Comparison of ENCODE assay signal across 21 cellular contexts in the genomic region with DNA sequence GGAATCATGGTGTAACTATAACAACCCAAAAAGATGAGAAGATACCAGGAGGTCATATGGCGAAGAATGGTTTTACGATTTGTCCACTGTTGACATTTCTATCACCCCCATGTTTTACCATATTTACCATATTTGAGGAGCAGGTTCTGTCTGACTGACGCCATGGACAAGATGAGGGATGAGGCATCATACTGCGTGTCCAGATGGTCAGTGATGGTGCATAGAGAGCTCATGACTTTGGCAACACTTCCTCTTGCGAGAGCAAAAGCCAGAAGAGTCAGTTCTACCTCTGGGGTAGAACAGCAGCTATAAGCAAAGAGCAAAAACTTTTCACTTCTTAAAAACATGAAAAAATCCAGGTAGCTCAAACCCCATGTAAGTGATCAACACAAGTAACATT. TPM values are rescaled to one million over a fixed set of nuclear protein-coding genes. Genes with fewer than 3 reads are reported as not detected.
DNase-seq lines count a peak whose midpoint lies in the region; ATAC-seq, FAIRE-seq and TF ChIP-seq lines count a peak whose summit lies in the region.
"Had no signal": no experiment of that assay in that cellular context is flagged by ENCODE, and none has a peak within 500 bp of the region (broad histone marks: within the 10 kb centered on the region; RNA-seq: fewer than 3 reads in every experiment).

No MANE protein-coding gene starts in this region.

- DNase-seq in right lobe of liver (no peak), HepG2 (ENCODE audit: low spot score) (no peak), esophagus squamous epithelium (lab: John Stamatoyannopoulos, UW) (no peak), testis (no peak)
- no peak for DNase-seq in activated CD4-positive, CD25-positive, alpha-beta regulatory T cell (lab: John Stamatoyannopoulos, UW)
- DNase-seq in activated T-helper 1 cell treated with anti-CD3 and anti-CD28 coated beads, Interleukin-12 subunit alpha, Interleukin-12 subunit beta, Interleukin-2, Interleukin-4 antibody, amounts not matched to agents 30 ng/mL and 10 ng/mL and 1 ng/mL, durations not matched to agents 14 hours and 24 hours and 36 hours (ENCODE audit: low spot score) = no peak
- DNase-seq: AML-193; Caco-2; CD4-positive, alpha-beta T cell; GDM1; GM23248 had no signal

- H3K4me3 ChIP-seq in right lobe of liver = no peak overlapping the region
- no peak overlapping the region for H3K4me3 ChIP-seq in HepG2 (replicated peaks in 1 of 3; ENCODE audit: insufficient read depth in 1 of 3, low read depth in 2 of 3, low read length in 3 of 3)
- no peak overlapping the region for H3K4me3 ChIP-seq in esophagus squamous epithelium
- H3K4me3 ChIP-seq in testis = no peak overlapping the region
- H3K4me3 ChIP-seq: A549, GM23248, HAP-1 had no signal

- no peak for ATAC-seq in right lobe of liver
- no peak for ATAC-seq in HepG2
- ATAC-seq in activated T-helper 17 cell treated with anti-CD3 and anti-CD28 coated beads, Interleukin-2, amount 50 U/mL, for 72 hours (replicated peaks) = no peak
- no peak for ATAC-seq in HG02623 (IDR thresholded peaks at IDR 0.05; ENCODE audit: unreplicated experiment)
- ATAC-seq: A549 had no signal

- BruUV-seq in HepG2 (replicated peaks; lab: Mats Ljungman, UMichigan) = no TSS peak

- intact Hi-C loops in right lobe of liver (cut with DNase I) = no loop called here
- intact Hi-C loops in HepG2 (cut with micrococcal nuclease; ENCODE audit: unreplicated experiment) = no loop called here
- intact Hi-C loops in esophagus squamous epithelium (cut with DNase I) = no loop called here
- intact Hi-C loops in activated T-helper 1 cell treated with anti-CD3 and anti-CD28 coated beads, Interleukin-12 subunit alpha, Interleukin-12 subunit beta, Interleukin-2, Interleukin-4 antibody, amounts not matched to agents 30 ng/mL and 10 ng/mL and 1 ng/mL, durations not matched to agents 14 hours and 24 hours and 36 hours (cut with micrococcal nuclease) = no loop called here
- intact Hi-C loops in testis (cut with DNase I; ENCODE audit: low total_unique reads) = no loop called here

- H3K9me3 Mint-ChIP-seq in activated T-helper 17 cell treated with anti-CD3 and anti-CD28 coated beads, Interleukin-2, amount 50 U/mL, for 72 hours = no peaks in the 10 kb centered on the region
- H3K9me3 Mint-ChIP-seq in activated T-helper 1 cell treated with anti-CD3 and anti-CD28 coated beads, Interleukin-12 subunit alpha, Interleukin-12 subunit beta, Interleukin-2, Interleukin-4 antibody, amounts not matched to agents 30 ng/mL and 10 ng/mL and 1 ng/mL, durations not matched to agents 14 hours and 24 hours and 36 hours = no peaks in the 10 kb centered on the region
- H3K9me3 Mint-ChIP-seq: CD4-positive, alpha-beta T cell had no signal

- H3K4me1 Mint-ChIP-seq in activated T-helper 17 cell treated with anti-CD3 and anti-CD28 coated beads, Interleukin-2, amount 50 U/mL, for 72 hours = peaks cover 35% of the 10 kb centered on the region
- peaks cover 40% of the 10 kb centered on the region for H3K4me1 Mint-ChIP-seq in activated T-helper 1 cell treated with anti-CD3 and anti-CD28 coated beads, Interleukin-12 subunit alpha, Interleukin-12 subunit beta, Interleukin-2, Interleukin-4 antibody, amounts not matched to agents 30 ng/mL and 10 ng/mL and 1 ng/mL, durations not matched to agents 14 hours and 24 hours and 36 hours (ENCODE audit: low read depth)

- H3K27ac ChIP-seq in right lobe of liver = peak overlapping the region in 2 of 3 donors; percentile 12 to 50
- H3K27ac ChIP-seq in HepG2 (ENCODE audit: extremely low read length, insufficient read depth, low read length) = no peak overlapping the region
- peak overlapping the region in 3 of 4 donors; percentile 55 to 81 (median 64) for H3K27ac ChIP-seq in esophagus squamous epithelium
- H3K27ac ChIP-seq in testis = no peak overlapping the region
- H3K27ac ChIP-seq: 22Rv1, A549, C4-2B, GM23248, HL-60 had no signal

- TF ChIP-seq CTCF in right lobe of liver (IDR thresholded peaks at IDR 0.05) = no peak
- TF ChIP-seq CTCF in HepG2 (CRISPR knock-in tag; IDR thresholded peaks at IDR 0.05) = no peak
- TF ChIP-seq CTCF in esophagus squamous epithelium (IDR thresholded peaks at IDR 0.05) = no peak
- TF ChIP-seq CTCF in testis (IDR thresholded peaks at IDR 0.05) = no peak

- H3K27ac Mint-ChIP-seq in activated T-helper 17 cell treated with anti-CD3 and anti-CD28 coated beads, Interleukin-2, amount 50 U/mL, for 72 hours = peak overlapping the region; percentile 48
- no peak overlapping the region for H3K27ac Mint-ChIP-seq in activated T-helper 1 cell treated with anti-CD3 and anti-CD28 coated beads, Interleukin-12 subunit alpha, Interleukin-12 subunit beta, Interleukin-2, Interleukin-4 antibody, amounts not matched to agents 30 ng/mL and 10 ng/mL and 1 ng/mL, durations not matched to agents 14 hours and 24 hours and 36 hours
- H3K27ac Mint-ChIP-seq: CD4-positive, alpha-beta T cell had no signal

- no peak overlapping the region for H3K4me2 ChIP-seq in HepG2 (ENCODE audit: low read depth, low read length)
- H3K4me2 ChIP-seq: A549 had no signal

- POLR2A ChIA-PET in HepG2 (lab: Yijun Ruan, JAX) = no interaction called here

- no peak overlapping the region for H2AFZ ChIP-seq in HepG2 (ENCODE audit: low read length)
- H2AFZ ChIP-seq: GM23248 had no signal

- H3K27me3 Mint-ChIP-seq in activated T-helper 17 cell treated with anti-CD3 and anti-CD28 coated beads, Interleukin-2, amount 50 U/mL, for 72 hours = no peaks in the 10 kb centered on the region
- H3K27me3 Mint-ChIP-seq in activated T-helper 1 cell treated with anti-CD3 and anti-CD28 coated beads, Interleukin-12 subunit alpha, Interleukin-12 subunit beta, Interleukin-2, Interleukin-4 antibody, amounts not matched to agents 30 ng/mL and 10 ng/mL and 1 ng/mL, durations not matched to agents 14 hours and 24 hours and 36 hours (ENCODE audit: insufficient read depth) = no peaks in the 10 kb centered on the region
- H3K27me3 Mint-ChIP-seq: CD4-positive, alpha-beta T cell had no signal

- H3K27me3 ChIP-seq in right lobe of liver = no peaks in the 10 kb centered on the region
- no peaks in the 10 kb centered on the region for H3K27me3 ChIP-seq in HepG2 (ENCODE audit: control insufficient read depth in 1 of 2, insufficient read depth in 2 of 2, low read length in 2 of 2)
- no peaks in the 10 kb centered on the region for H3K27me3 ChIP-seq in esophagus squamous epithelium
- no peaks in the 10 kb centered on the region for H3K27me3 ChIP-seq in testis

- H3K9me3 ChIP-seq in right lobe of liver (no peaks in the 10 kb centered on the region), HepG2 (ENCODE audit: low read length) (no peaks in the 10 kb centered on the region), esophagus squamous epithelium (no peaks in the 10 kb centered on the region), testis (no peaks in the 10 kb centered on the region)
- H3K9me3 ChIP-seq: A549, Caco-2, HAP-1 had no signal

- CTCF ChIA-PET in HepG2 (lab: Yijun Ruan, JAX; ENCODE audit: low intra/inter-chr PET ratio, low total read pairs) = no interaction called here

- TF ChIP-seq RAD21 in HepG2 (CRISPR knock-in tag; IDR thresholded peaks at IDR 0.05) = no peak

- TF ChIP-seq POLR2A in right lobe of liver (IDR thresholded peaks at IDR 0.05) = no peak
- TF ChIP-seq POLR2A in HepG2 (IDR thresholded peaks at IDR 0.05; ENCODE audit: insufficient read depth in 1 of 2, low read depth in 2 of 2, low read length in 2 of 2) = no peak
- no peak for TF ChIP-seq POLR2A in esophagus squamous epithelium (IDR thresholded peaks at IDR 0.05)
- no peak for TF ChIP-seq POLR2A in testis (IDR thresholded peaks at IDR 0.05)

- no peak for TF ChIP-seq EP300 in HepG2 (IDR thresholded peaks at IDR 0.05; ENCODE audit: low read depth in 2 of 2, low read length in 2 of 2)
- TF ChIP-seq EP300 in HepG2 (CRISPR knock-in tag; IDR thresholded peaks at IDR 0.05; ENCODE audit: borderline replicate concordance) = no peak

- H3K79me2 ChIP-seq in HepG2 (ENCODE audit: insufficient read depth, low read length) = no peaks in the 10 kb centered on the region

- no peak for FAIRE-seq in HepG2 (lab: Jason Lieb, UNC)
- FAIRE-seq: A549, D721Med, GM12892, GM18507 had no signal

- H3K36me3 Mint-ChIP-seq in activated T-helper 17 cell treated with anti-CD3 and anti-CD28 coated beads, Interleukin-2, amount 50 U/mL, for 72 hours (ENCODE audit: low read depth) = peaks cover 97% of the 10 kb centered on the region
- peaks cover 49% of the 10 kb centered on the region for H3K36me3 Mint-ChIP-seq in activated T-helper 1 cell treated with anti-CD3 and anti-CD28 coated beads, Interleukin-12 subunit alpha, Interleukin-12 subunit beta, Interleukin-2, Interleukin-4 antibody, amounts not matched to agents 30 ng/mL and 10 ng/mL and 1 ng/mL, durations not matched to agents 14 hours and 24 hours and 36 hours (ENCODE audit: low read depth)

- no peaks in the 10 kb centered on the region for H4K20me1 ChIP-seq in HepG2 (ENCODE audit: insufficient read depth, low read length)

- H3K36me3 ChIP-seq in right lobe of liver (peaks cover 0 to 77% (median 15%) of the 10 kb centered on the region in 4 donors), HepG2 (replicated peaks in 1 of 2; ENCODE audit: control insufficient read depth in 1 of 2, insufficient read depth in 2 of 2, low read length in 2 of 2) (peaks cover 20 to 52% of the 10 kb centered on the region in 2 experiments), esophagus squamous epithelium (peaks cover 0 to 99% (median 17%) of the 10 kb centered on the region in 3 donors), testis (ENCODE audit: low read depth, missing control alignments) (no peaks in the 10 kb centered on the region)

- peaks cover 0 to 17% (median 2%) of the 10 kb centered on the region in 4 donors for H3K4me1 ChIP-seq in right lobe of liver
- H3K4me1 ChIP-seq in HepG2 (ENCODE audit: insufficient read depth, low read length) = no peaks in the 10 kb centered on the region
- H3K4me1 ChIP-seq in esophagus squamous epithelium = peaks cover 0 to 29% (median 7%) of the 10 kb centered on the region in 3 donors
- peaks cover 15% of the 10 kb centered on the region for H3K4me1 ChIP-seq in testis
- H3K4me1 ChIP-seq: Caco-2, HAP-1 had no signal

- H3K4me3 Mint-ChIP-seq in activated T-helper 17 cell treated with anti-CD3 and anti-CD28 coated beads, Interleukin-2, amount 50 U/mL, for 72 hours = no peak overlapping the region
- no peak overlapping the region for H3K4me3 Mint-ChIP-seq in activated T-helper 1 cell treated with anti-CD3 and anti-CD28 coated beads, Interleukin-12 subunit alpha, Interleukin-12 subunit beta, Interleukin-2, Interleukin-4 antibody, amounts not matched to agents 30 ng/mL and 10 ng/mL and 1 ng/mL, durations not matched to agents 14 hours and 24 hours and 36 hours
- H3K4me3 Mint-ChIP-seq: CD4-positive, alpha-beta T cell had no signal

- in situ Hi-C loops in HepG2 (cut with HindIII; ENCODE audit: extremely low pct_ligation_motif_present, low pct_unique_long_range_greater_than_20kb) = no loop called here

- no peak overlapping the region for H3K9ac ChIP-seq in HepG2 (ENCODE audit: insufficient read depth, low read depth, low read length)
- H3K9ac ChIP-seq: GM23248 had no signal

- 73% methylated on average over 4 of the region's 5 CpGs for WGBS in right lobe of liver (ENCODE audit: insufficient coverage, low coverage, low lambda C conversion rate, missing lambda C conversion rate)
- WGBS in HepG2 (ENCODE audit: low lambda C conversion rate) = 79% methylated on average over 5 of the region's 5 CpGs
- 77 to 80% methylated on average over 5 of the region's 5 CpGs for WGBS in esophagus squamous epithelium, 2 donors
- whole genome bisulfite sequencing in testis, 2 donors = 76 to 78% methylated on average over 5 of the region's 5 CpGs

RNA-seq across cellular contexts. Expression of a gene that starts 38.3 kb away (rescaled TPM):
- total RNA-seq in right lobe of liver (10 to 100 TPM; 17.1 to 24.9 (median 21.0) TPM), HepG2 (2016; rRNA removed; fragmentation: Illumina TruSeq; extraction: Trizol) (8.7 and 10.2 TPM in 2 replicates), esophagus squamous epithelium (10 to 100 TPM; 24.8 to 72.9 (median 36.4) TPM), testis (100 to 1,000 TPM; 115 to 129 TPM)
- total RNA-seq in HepG2 (2016; cell fraction: cytosol; rRNA removed; fragmentation: Illumina TruSeq; extraction: Trizol; ENCODE audit: low read depth) = 11.2 and 16.0 TPM in 2 replicates
- 7.8 and 8.6 TPM in 2 replicates for total RNA-seq in HepG2 (2016; cell fraction: insoluble cytoplasmic fraction; rRNA removed; fragmentation: Illumina TruSeq; extraction: Trizol)
- total RNA-seq in HepG2 (2016; cell fraction: membrane; rRNA removed; fragmentation: Illumina TruSeq; extraction: Trizol) = 4.6 and 5.0 TPM in 2 replicates
- total RNA-seq in HepG2 (2016; cell fraction: nucleus; rRNA removed; fragmentation: Illumina TruSeq; extraction: Trizol) = 15.4 and 17.3 TPM in 2 replicates
- polyA plus RNA-seq in HepG2 (2011; rRNA removed) (7.7 and 7.9 TPM in 2 replicates), testis (ENCODE audit: insufficient read depth, low read depth, low replicate concordance) (36.3 TPM)
- 4.0 and 5.2 TPM in 2 replicates for polyA plus RNA-seq in HepG2 (2011; cell fraction: cytosol; rRNA removed)
- polyA plus RNA-seq in HepG2 (2011; cell fraction: nucleus; rRNA removed) = 20.2 and 21.4 TPM in 2 replicates
- polyA plus RNA-seq in HepG2 (2012) = 6.9 and 7.9 TPM in 2 replicates
- 0.45 and 0.49 TPM in 2 replicates for polyA plus RNA-seq in HepG2 (2016; cell fraction: cytosol; fragmentation: Illumina TruSeq; extraction: Trizol; ENCODE audit: low read depth)
- polyA plus RNA-seq in HepG2 (2016; cell fraction: insoluble cytoplasmic fraction; fragmentation: Illumina TruSeq; extraction: Trizol; ENCODE audit: low read depth) = 3.4 and 5.0 TPM in 2 replicates
- 0.88 and 0.91 TPM in 2 replicates for polyA plus RNA-seq in HepG2 (2016; cell fraction: membrane; fragmentation: Illumina TruSeq; extraction: Trizol; ENCODE audit: low read depth)
- 18.8 and 20.1 TPM in 2 replicates for polyA plus RNA-seq in HepG2 (2016; cell fraction: nucleus; fragmentation: Illumina TruSeq; extraction: Trizol; ENCODE audit: insufficient read depth, low read depth)
- 37.0 and 76.8 TPM in 2 replicates for polyA minus RNA-seq in HepG2 (2011; rRNA and poly(A)+ RNA removed; ENCODE audit: low replicate concordance)
- 9.7 and 11.1 TPM in 2 replicates for polyA minus RNA-seq in HepG2 (2011; cell fraction: cytosol; rRNA and poly(A)+ RNA removed)
- polyA minus RNA-seq in HepG2 (2011; cell fraction: nucleus; rRNA and poly(A)+ RNA removed) = 41.5 and 44.0 TPM in 2 replicates
- 10 to 100 TPM; 48.1 to 48.2 TPM for total RNA-seq in activated T-helper 17 cell treated with anti-CD3 and anti-CD28 coated beads, Interleukin-2, amount 50 U/mL, for 72 hours
- total RNA-seq in activated T-helper 1 cell treated with anti-CD3 and anti-CD28 coated beads, Interleukin-12 subunit alpha, Interleukin-12 subunit beta, Interleukin-2, Interleukin-4 antibody, amounts not matched to agents 30 ng/mL and 10 ng/mL and 1 ng/mL, durations not matched to agents 14 hours and 24 hours and 36 hours = 43.8 and 45.2 TPM in 2 replicates

RNA-seq across cellular contexts. Expression of a gene that starts 38.5 kb away (rescaled TPM):
- 10 to 100 TPM; 10.4 to 22.8 (median 14.8) TPM for total RNA-seq in right lobe of liver
- total RNA-seq in HepG2 (2016; rRNA removed; fragmentation: Illumina TruSeq; extraction: Trizol) = 5.8 and 7.6 TPM in 2 replicates
- total RNA-seq in HepG2 (2016; cell fraction: cytosol; rRNA removed; fragmentation: Illumina TruSeq; extraction: Trizol; ENCODE audit: low read depth) = 12.7 and 15.9 TPM in 2 replicates
- 7.0 and 8.3 TPM in 2 replicates for total RNA-seq in HepG2 (2016; cell fraction: insoluble cytoplasmic fraction; rRNA removed; fragmentation: Illumina TruSeq; extraction: Trizol)
- 5.7 and 7.6 TPM in 2 replicates for total RNA-seq in HepG2 (2016; cell fraction: membrane; rRNA removed; fragmentation: Illumina TruSeq; extraction: Trizol)
- total RNA-seq in HepG2 (2016; cell fraction: nucleus; rRNA removed; fragmentation: Illumina TruSeq; extraction: Trizol) = 4.0 and 5.4 TPM in 2 replicates
- polyA plus RNA-seq in HepG2 (2011; rRNA removed) = 9.6 and 12.2 TPM in 2 replicates
- polyA plus RNA-seq in HepG2 (2011; cell fraction: cytosol; rRNA removed) = 12.1 and 14.6 TPM in 2 replicates
- polyA plus RNA-seq in HepG2 (2011; cell fraction: nucleus; rRNA removed) = 9.1 and 11.2 TPM in 2 replicates
- polyA plus RNA-seq in HepG2 (2012) = 6.8 and 7.4 TPM in 2 replicates
- 7.9 and 8.9 TPM in 2 replicates for polyA plus RNA-seq in HepG2 (2016; cell fraction: cytosol; fragmentation: Illumina TruSeq; extraction: Trizol; ENCODE audit: low read depth)
- polyA plus RNA-seq in HepG2 (2016; cell fraction: insoluble cytoplasmic fraction; fragmentation: Illumina TruSeq; extraction: Trizol; ENCODE audit: low read depth) = 7.6 and 7.9 TPM in 2 replicates
- polyA plus RNA-seq in HepG2 (2016; cell fraction: membrane; fragmentation: Illumina TruSeq; extraction: Trizol; ENCODE audit: low read depth) = 3.4 and 5.5 TPM in 2 replicates
- polyA plus RNA-seq in HepG2 (2016; cell fraction: nucleus; fragmentation: Illumina TruSeq; extraction: Trizol; ENCODE audit: insufficient read depth, low read depth) = 8.6 TPM in 2 replicates
- 13.0 and 24.6 TPM in 2 replicates for polyA minus RNA-seq in HepG2 (2011; rRNA and poly(A)+ RNA removed; ENCODE audit: low replicate concordance)
- 3.0 and 5.1 TPM in 2 replicates for polyA minus RNA-seq in HepG2 (2011; cell fraction: cytosol; rRNA and poly(A)+ RNA removed)
- polyA minus RNA-seq in HepG2 (2011; cell fraction: nucleus; rRNA and poly(A)+ RNA removed) = 3.9 and 4.4 TPM in 2 replicates
- 1 to 10 TPM; 6.6 to 8.4 TPM for total RNA-seq in activated T-helper 17 cell treated with anti-CD3 and anti-CD28 coated beads, Interleukin-2, amount 50 U/mL, for 72 hours
- 10 to 100 TPM; 15.4 to 21.0 (median 18.3) TPM for total RNA-seq in esophagus squamous epithelium
- total RNA-seq in activated T-helper 1 cell treated with anti-CD3 and anti-CD28 coated beads, Interleukin-12 subunit alpha, Interleukin-12 subunit beta, Interleukin-2, Interleukin-4 antibody, amounts not matched to agents 30 ng/mL and 10 ng/mL and 1 ng/mL, durations not matched to agents 14 hours and 24 hours and 36 hours = 6.9 and 9.4 TPM in 2 replicates
- 10 to 100 TPM; 75.1 to 90.3 TPM for total RNA-seq in testis
- polyA plus RNA-seq in testis (ENCODE audit: insufficient read depth, low read depth, low replicate concordance) = 102 TPM

Comparison
In these comparisons a context has a peak if more than half of its experiments do, and no peak if none do; other contexts are left out.
1. H3K27ac ChIP-seq: peak in right lobe of liver (2 of 3) and esophagus squamous epithelium (3 of 4); none in HepG2 (single experiment) and testis (0 of 2).